ENCODE assay signal across 2 cellular contexts in the genomic region with DNA sequence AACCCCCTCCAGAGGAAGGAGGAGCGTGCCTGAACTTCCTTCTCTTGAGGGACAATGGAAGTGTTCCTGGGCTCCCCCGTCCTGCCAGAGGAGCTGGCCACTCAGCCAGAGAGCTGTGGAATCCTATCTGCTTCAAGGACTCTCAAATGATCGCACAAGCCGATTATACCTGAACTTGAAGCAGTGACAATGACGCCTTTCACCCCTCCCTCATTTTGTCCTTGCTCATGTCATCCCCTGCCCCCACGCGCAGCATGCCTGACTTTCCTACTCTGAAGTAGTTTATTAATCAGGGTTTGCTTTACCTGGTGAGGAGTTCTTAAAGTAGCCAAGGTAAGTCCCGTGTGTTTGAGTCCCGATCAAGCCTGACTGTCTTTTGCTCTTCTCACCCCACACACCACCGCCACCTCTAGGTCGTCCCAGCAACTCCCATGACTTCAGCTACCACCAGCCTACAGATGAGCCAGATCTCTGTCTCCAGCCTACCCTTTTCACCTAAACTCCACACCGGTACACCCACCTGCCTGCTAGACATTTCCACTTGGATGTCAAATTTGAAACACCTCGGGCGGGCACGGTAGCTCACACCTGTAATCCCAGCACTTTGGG.
TF ChIP-seq lines count a peak whose summit lies in the region.

No MANE protein-coding gene starts in this region.

TF ChIP-seq in HEK293, 187 proteins besides CTCF, POLR2A, EP300 and RAD21:
- TF ChIP-seq ZIC2 (tag by site-specific recombination; IDR thresholded peaks at IDR 0.05) (no peak), ZNF776 (tag by site-specific recombination; IDR thresholded peaks at IDR 0.05; ENCODE audit: borderline replicate concordance) (no peak), ZNF670 (tag by site-specific recombination; IDR thresholded peaks at IDR 0.05; ENCODE audit: low read depth) (no peak), ZNF19 (tag by site-specific recombination; IDR thresholded peaks at IDR 0.05; ENCODE audit: low read depth) (no peak), ZSCAN23 (tag by site-specific recombination; IDR thresholded peaks at IDR 0.05) (no peak), ZBTB7A (tag by site-specific recombination; IDR thresholded peaks at IDR 0.05; ENCODE audit: low read depth) (no peak), EGR2 (tag by site-specific recombination; IDR thresholded peaks at IDR 0.05; ENCODE audit: low read depth) (0 out of 2 replicates have a peak, but pooled peaks have one; percentile 33), ZFHX2 (tag by site-specific recombination; conservative IDR thresholded peaks at IDR 0.05) (peak; percentile 17; the same call in 1 of the 2 replicates), ZNF140 (tag by site-specific recombination; IDR thresholded peaks at IDR 0.05) (no peak)
TF ChIP-seq in HEK293: peak in this region for 2.

TF ChIP-seq in K562, 482 proteins besides CTCF, POLR2A, EP300 and RAD21:
- no peak for TF ChIP-seq NEUROD1 (IDR thresholded peaks at IDR 0.05; ENCODE audit: borderline replicate concordance, low read depth, low read length, partially characterized antibody)
